In genomic region chr22:39927544-39927943, GRCh38 we compare ENCODE assay signal across 14 cellular contexts. TPM values are rescaled to one million over a fixed set of nuclear protein-coding genes. Genes with fewer than 3 reads are reported as not detected.
DNase-seq lines count a peak whose midpoint lies in the region; ATAC-seq, FAIRE-seq and TF ChIP-seq lines count a peak whose summit lies in the region.
"Had no signal": no experiment of that assay in that cellular context is flagged by ENCODE, and none has a peak within 500 bp of the region (broad histone marks: within the 10 kb centered on the region; RNA-seq: fewer than 3 reads in every experiment).

No MANE protein-coding gene starts in this region.

- intact Hi-C loops in CD8-positive, alpha-beta T cell (cut with DNase I, micrococcal nuclease), result loop anchor here in 1 of 2 experiments (2.0 kb wide), 1 partner anchor 19 kb away; no protein-coding TSS in a partner anchor
- intact Hi-C loops in left lung (cut with DNase I), result no loop called here

- H3K4me1 ChIP-seq in CD8-positive, alpha-beta T cell (ENCODE audit: insufficient read depth, low read length), result peaks cover 82% of the 10 kb centered on the region
- H3K4me1 ChIP-seq in mononuclear cell (ENCODE audit: insufficient read depth, low read length), result peaks cover 88% of the 10 kb centered on the region
- peaks cover 0 to 52% of the 10 kb centered on the region in 2 donors for H3K4me1 ChIP-seq in left lung
- H3K4me1 ChIP-seq: HAP-1, testis had no signal

- no peaks in the 10 kb centered on the region for H3K27me3 Mint-ChIP-seq in CD8-positive, alpha-beta T cell (ENCODE audit: low read depth)

- peak in 1 of 7 experiments; percentile 11 for DNase-seq in CD8-positive, alpha-beta T cell
- DNase-seq in GM12865 (ENCODE audit: low read depth), result no peak
- no peak for DNase-seq in WERI-Rb-1
- DNase-seq in left lung, result no peak
- no peak for DNase-seq in GM19239 (ENCODE audit: insufficient read length, low spot score)
- DNase-seq: NCI-H1105, NCI-H524, T-helper 9 cell, testis had no signal

- no peak overlapping the region for H3K27ac Mint-ChIP-seq in CD8-positive, alpha-beta T cell

- no peak for FAIRE-seq in GM19239 (lab: Jason Lieb, UNC)
- FAIRE-seq: astrocyte had no signal

- CTCF ChIA-PET in CD8-positive, alpha-beta T cell (lab: Charles Lee), result interaction anchor here (0.7 to 6.1 kb wide), 10 partner anchors 8 to 97 kb away, joined by 3 to 36 read pairs (median 4); no protein-coding TSS in a partner anchor

- no peaks in the 10 kb centered on the region for H3K27me3 ChIP-seq in CD8-positive, alpha-beta T cell (ENCODE audit: insufficient read depth, low read length)
- H3K27me3 ChIP-seq in WERI-Rb-1 (ENCODE audit: insufficient read depth, low read depth, severe bottlenecking), result no peaks in the 10 kb centered on the region
- H3K27me3 ChIP-seq in mononuclear cell (ENCODE audit: insufficient read depth, low read length), result no peaks in the 10 kb centered on the region
- peaks cover 22 to 94% of the 10 kb centered on the region in 2 donors for H3K27me3 ChIP-seq in left lung
- H3K27me3 ChIP-seq: testis had no signal

- H3K9me3 ChIP-seq in CD8-positive, alpha-beta T cell (ENCODE audit: low read length), result no peaks in the 10 kb centered on the region
- H3K9me3 ChIP-seq in WERI-Rb-1 (ENCODE audit: severe bottlenecking), result peaks cover 2% of the 10 kb centered on the region
- H3K9me3 ChIP-seq in mononuclear cell (ENCODE audit: low read depth, low read length), result no peaks in the 10 kb centered on the region
- H3K9me3 ChIP-seq in left lung, result no peaks in the 10 kb centered on the region
- H3K9me3 ChIP-seq: HAP-1, testis had no signal

- H3K4me3 Mint-ChIP-seq in CD8-positive, alpha-beta T cell, result no peak overlapping the region

- peak; percentile 20 for TF ChIP-seq CTCF in CD8-positive, alpha-beta T cell (IDR thresholded peaks at IDR 0.05)
- TF ChIP-seq CTCF in GM12865 (IDR thresholded peaks at IDR 0.05; ENCODE audit: insufficient read depth, low read depth, low read length, missing control alignments) (peak; percentile 2), WERI-Rb-1 (IDR thresholded peaks at IDR 0.05; ENCODE audit: low read depth, low read length) (peak; percentile 52), left lung (IDR thresholded peaks at IDR 0.05) (no peak)

- peak overlapping the region; percentile 49 for H3K27ac ChIP-seq in CD8-positive, alpha-beta T cell (ENCODE audit: low read depth, low read length)
- no peak overlapping the region for H3K27ac ChIP-seq in WERI-Rb-1
- H3K27ac ChIP-seq in left lung, result no peak overlapping the region
- H3K27ac ChIP-seq: testis had no signal

- H3K4me3 ChIP-seq in CD8-positive, alpha-beta T cell (ENCODE audit: low read depth, low read length), result peak overlapping the region; percentile 76
- H3K4me3 ChIP-seq in GM12865 (ENCODE audit: low read depth, low read length) (no peak overlapping the region), WERI-Rb-1 (ENCODE audit: low read depth, low read length) (no peak overlapping the region), mononuclear cell (ENCODE audit: low read length) (peak overlapping the region; percentile 37), left lung (no peak overlapping the region)
- H3K4me3 ChIP-seq: HAP-1, testis had no signal

- H3K36me3 Mint-ChIP-seq in CD8-positive, alpha-beta T cell, result peaks cover 32% of the 10 kb centered on the region

- H3K4me1 Mint-ChIP-seq in CD8-positive, alpha-beta T cell (ENCODE audit: low read depth), result peaks cover 40% of the 10 kb centered on the region

- POLR2A ChIA-PET in CD8-positive, alpha-beta T cell (lab: Charles Lee), result interaction anchor here (0.6 to 11.3 kb wide), 5 partner anchors 11 to 494 kb away, joined by 3 to 260 read pairs (median 18); no protein-coding TSS in a partner anchor

- no peak for ATAC-seq in CD8-positive, alpha-beta T cell
- ATAC-seq in left lung, result no peak
- ATAC-seq in esophagus mucosa, result no peak

- H3K36me3 ChIP-seq in CD8-positive, alpha-beta T cell (ENCODE audit: insufficient read depth, low read length), result no peaks in the 10 kb centered on the region
- H3K36me3 ChIP-seq in WERI-Rb-1, result no peaks in the 10 kb centered on the region
- no peaks in the 10 kb centered on the region for H3K36me3 ChIP-seq in left lung
- H3K36me3 ChIP-seq: HAP-1 had no signal

- H3K9me3 Mint-ChIP-seq in CD8-positive, alpha-beta T cell, result no peaks in the 10 kb centered on the region

RNA-seq across cellular contexts. Expression of gene GRAP2, which starts 26.7 kb away (rescaled TPM):
- 100 to 1,000 TPM; 105 TPM for total RNA-seq in CD8-positive, alpha-beta T cell
- total RNA-seq in mononuclear cell (94.1 TPM), left lung (1 to 10 TPM; 2.3 to 3.4 TPM), esophagus mucosa (0.92 TPM)

RNA-seq across cellular contexts. Expression of gene TMA7B, which starts 32.7 kb away (rescaled TPM):
- total RNA-seq in CD8-positive, alpha-beta T cell, result 10 to 100 TPM in 1 of 2 experiments, 1 to 10 TPM in 1; 9.0 to 12.0 TPM
- total RNA-seq in mononuclear cell (7.9 TPM), left lung (under 1 TPM; 0.17 to 0.42 TPM), esophagus mucosa (0.24 TPM)
- total RNA-seq: astrocyte had no signal

RNA-seq across cellular contexts. Expression of gene ENTHD1, which starts 34.0 kb away (rescaled TPM):
- total RNA-seq in CD8-positive, alpha-beta T cell, result not detected
- 0.10 TPM for total RNA-seq in mononuclear cell
- total RNA-seq in left lung, result under 1 TPM in 1 of 2 donors, not detected in 1; 0.16 TPM
- total RNA-seq in esophagus mucosa, result not detected
- total RNA-seq: astrocyte, skeletal muscle tissue had no signal

Comparison
In these comparisons a context has a peak if more than half of its experiments do, and no peak if none do; other contexts are left out.
1. H3K4me3 ChIP-seq: peak in CD8-positive, alpha-beta T cell (single experiment) and mononuclear cell (single experiment); none in GM12865 (single experiment), WERI-Rb-1 (single experiment) and left lung (0 of 2).
2. CTCF ChIP-seq: peak in CD8-positive, alpha-beta T cell (single experiment), GM12865 (single experiment) and WERI-Rb-1 (single experiment); none in left lung (0 of 2).
3. RNA of gene GRAP2, which starts 26.7 kb away (total RNA-seq): 105 TPM in CD8-positive, alpha-beta T cell and 94.1 TPM in mononuclear cell (single experiment); 2.3 to 3.4 TPM in left lung and 0.92 TPM in esophagus mucosa (single experiment); every median in the first group is over 10 times any median in the second.